Comparison of ENCODE assay signal across 10 cellular contexts in the genomic region with DNA sequence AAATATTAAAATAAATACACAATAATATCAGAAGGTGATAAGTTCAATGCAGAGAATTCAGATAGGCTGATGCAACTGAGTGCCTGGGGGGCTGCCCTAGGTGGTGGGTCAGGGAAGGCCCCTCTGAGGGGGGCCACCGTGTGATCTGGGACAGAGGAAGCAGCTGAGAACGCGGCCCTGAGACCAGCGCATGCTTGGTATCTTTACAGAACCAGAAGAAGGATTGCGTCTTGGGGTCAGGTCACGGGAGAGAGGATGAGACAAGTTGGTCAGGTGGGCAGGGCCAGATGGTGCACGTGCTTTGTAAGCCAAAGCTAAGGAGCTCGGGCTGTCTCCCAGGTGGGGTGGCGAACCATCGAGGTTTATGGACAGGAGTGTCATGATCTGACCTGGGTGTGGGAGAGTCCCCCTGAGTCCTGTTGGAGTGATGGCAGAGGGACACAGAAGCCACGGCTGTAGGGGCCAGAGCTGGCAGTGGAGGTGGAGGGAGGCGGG.
DNase-seq lines count a peak whose midpoint lies in the region; ATAC-seq, FAIRE-seq and TF ChIP-seq lines count a peak whose summit lies in the region.
"Had no signal": no experiment of that assay in that cellular context is flagged by ENCODE, and none has a peak within 500 bp of the region (broad histone marks: within the 10 kb centered on the region; RNA-seq: fewer than 3 reads in every experiment).

No MANE protein-coding gene starts in this region.

- H3K4me3 ChIP-seq in A549 (peak overlapping the region; percentile 18; the same call in 1 of the 3 replicates), H7 (ENCODE audit: insufficient read depth, low read depth, low read length) (no peak overlapping the region), mucosa of stomach (ENCODE audit: low read length) (no peak overlapping the region)
- H3K4me3 ChIP-seq: left lung had no signal

- H3K27ac ChIP-seq in A549 (peak overlapping the region; percentile 22 to 53; a peak in 4 of 6 replicates), VCaP (peak overlapping the region; percentile 88)
- H3K27ac ChIP-seq: left lung had no signal

- CTCF ChIA-PET in A549 (lab: Yijun Ruan, JAX): interaction anchor here (0.7 to 6.3 kb wide), 44 partner anchors 8 to 682 kb away, joined by 3 to 115 read pairs (median 5); no protein-coding TSS in a partner anchor

- no peak for TF ChIP-seq RAD21 in A549 (conservative IDR thresholded peaks at IDR 0.05 in 1 of 2, IDR thresholded peaks at IDR 0.05 in 1 of 2)

- H3K4me1 ChIP-seq in A549 (peaks cover 10% of the 10 kb centered on the region; the same call in 2 of the 3 replicates), mucosa of stomach (ENCODE audit: control insufficient read depth, insufficient read depth, low read length) (peaks cover 60% of the 10 kb centered on the region)

- no peak for TF ChIP-seq EP300 in A549 (IDR thresholded peaks at IDR 0.05)

- no peaks in the 10 kb centered on the region for H3K9me3 ChIP-seq in A549
- H3K9me3 ChIP-seq in mucosa of stomach (ENCODE audit: control insufficient read depth, low read length): no peaks in the 10 kb centered on the region
- H3K9me3 ChIP-seq: left lung had no signal

- POLR2A ChIA-PET in A549 (lab: Yijun Ruan, JAX): no interaction called here

- peak overlapping the region; percentile 56 for H3K9ac ChIP-seq in mucosa of stomach (ENCODE audit: low read length)

- ATAC-seq in A549 (peak; percentile 16 to 18; a peak in 3 of 6 replicates), HG02623 (IDR thresholded peaks at IDR 0.05; ENCODE audit: unreplicated experiment) (no peak), HG03521 (IDR thresholded peaks at IDR 0.05; ENCODE audit: unreplicated experiment) (no peak)

- H3K4me2 ChIP-seq in A549: peak overlapping the region; percentile 69

- no peak for DNase-seq in A549 (ENCODE audit: low read depth in 1 of 2, low spot score in 1 of 2)
- DNase-seq in H7: peak; percentile 36
- DNase-seq in Kasumi-1 (lab: John Stamatoyannopoulos, UW): no peak
- DNase-seq in NCI-H69 (lab: John Stamatoyannopoulos, UW): no peak
- DNase-seq: NCI-H2029 treated with DMSO at 0.1 percent for 48 hours had no signal

- H3K36me3 ChIP-seq in H7 (replicated peaks; ENCODE audit: control insufficient read depth, insufficient read depth, low read length): no peaks in the 10 kb centered on the region
- no peaks in the 10 kb centered on the region for H3K36me3 ChIP-seq in mucosa of stomach (ENCODE audit: control insufficient read depth, insufficient read depth, low read length)
- H3K36me3 ChIP-seq: left lung had no signal

- FAIRE-seq in A549 (lab: Jason Lieb, UNC): no peak

- 35% methylated on average over 12 of the region's 12 CpGs for WGBS in A549 (ENCODE audit: missing lambda C conversion rate)

- TF ChIP-seq POLR2A in A549 (IDR thresholded peaks at IDR 0.05; ENCODE audit: low read length): no peak

- H3K27me3 ChIP-seq in H7 (ENCODE audit: control insufficient read depth, insufficient read depth, low read length) (peaks cover 2% of the 10 kb centered on the region), mucosa of stomach (ENCODE audit: control insufficient read depth, insufficient read depth, low read length) (peaks cover 10% of the 10 kb centered on the region)

- TF ChIP-seq CTCF in A549 (IDR thresholded peaks at IDR 0.05): no peak
- TF ChIP-seq CTCF in VCaP (conservative IDR thresholded peaks at IDR 0.05): no peak

TF ChIP-seq in A549, 52 proteins besides CTCF, POLR2A, EP300 and RAD21:
- no peak for TF ChIP-seq ZNF302 (CRISPR knock-in tag; IDR thresholded peaks at IDR 0.05)
- no peak for TF ChIP-seq KDM5A (IDR thresholded peaks at IDR 0.05)
- TF ChIP-seq EHMT2 (IDR thresholded peaks at IDR 0.05; ENCODE audit: low read depth): no peak
- TF ChIP-seq FOSL2 (IDR thresholded peaks at IDR 0.05): no peak
- TF ChIP-seq FOSL2 (CRISPR knock-in tag; IDR thresholded peaks at IDR 0.05): no peak
- no peak for TF ChIP-seq SMC3 (IDR thresholded peaks at IDR 0.05)
- TF ChIP-seq RCOR1 (IDR thresholded peaks at IDR 0.05; ENCODE audit: low read depth, low read length): no peak
- TF ChIP-seq HES2 (IDR thresholded peaks at IDR 0.05): no peak
- TF ChIP-seq MYC (IDR thresholded peaks at IDR 0.05; ENCODE audit: borderline replicate concordance, low read length): no peak
- TF ChIP-seq, protein P1, sequence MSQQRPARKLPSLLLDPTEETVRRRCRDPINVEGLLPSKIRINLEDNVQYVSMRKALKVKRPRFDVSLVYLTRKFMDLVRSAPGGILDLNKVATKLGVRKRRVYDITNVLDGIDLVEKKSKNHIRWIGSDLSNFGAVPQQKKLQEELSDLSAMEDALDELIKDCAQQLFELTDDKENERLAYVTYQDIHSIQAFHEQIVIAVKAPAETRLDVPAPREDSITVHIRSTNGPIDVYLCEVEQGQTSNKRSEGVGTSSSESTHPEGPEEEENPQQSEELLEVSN (IDR thresholded peaks at IDR 0.05; ENCODE audit: borderline replicate concordance, low read depth): no peak
- TF ChIP-seq HOXB13 (CRISPR knock-in tag; IDR thresholded peaks at IDR 0.05; ENCODE audit: low read depth): no peak
- no peak for TF ChIP-seq HOXA7 (CRISPR knock-in tag; IDR thresholded peaks at IDR 0.05)
- no peak for TF ChIP-seq CBX2 (IDR thresholded peaks at IDR 0.05; ENCODE audit: borderline replicate concordance, low read depth)
- no peak for TF ChIP-seq ESRRA (IDR thresholded peaks at IDR 0.05; ENCODE audit: borderline replicate concordance, low read length)

Comparison
In these comparisons a context has a peak if more than half of its experiments do, and no peak if none do; other contexts are left out.
1. ATAC-seq: peak in A549 (2 of 2); none in HG02623 (single experiment) and HG03521 (single experiment).